In the genomic region with DNA sequence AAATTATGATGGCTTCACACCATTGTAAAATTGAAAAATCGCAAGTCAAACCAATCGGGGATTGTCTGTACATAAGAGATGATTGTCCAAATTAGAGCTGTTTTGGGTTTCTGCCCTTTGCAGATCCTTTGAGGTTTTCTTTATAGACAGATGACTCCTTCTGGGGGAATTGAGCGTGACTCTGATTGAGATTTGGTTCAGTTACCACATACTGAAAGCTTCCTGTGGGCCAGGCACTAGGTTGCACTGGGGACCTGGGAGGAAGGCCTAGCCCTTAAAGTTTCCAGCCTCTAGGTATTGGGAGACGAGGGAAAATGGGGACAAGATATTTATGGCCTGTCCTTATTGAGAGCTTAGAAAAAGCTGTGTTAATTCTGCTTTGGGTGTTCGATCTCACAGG, we compare ENCODE assay signal across 14 cellular contexts.
"Had no signal": no experiment of that assay in that cellular context is flagged by ENCODE, and none has a peak within 500 bp of the region (broad histone marks: within the 10 kb centered on the region; RNA-seq: fewer than 3 reads in every experiment).

No MANE protein-coding gene starts in this region.

- ATAC-seq: activated T-cell treated with anti-CD3 and anti-CD28 coated beads, Interleukin-2, amount 50 U/mL, for 4 hours; gastroesophageal sphincter; pancreas had no signal

- H3K27me3 ChIP-seq: gastroesophageal sphincter, pancreas, stomach had no signal

- H3K9me3 Mint-ChIP-seq: activated T-cell treated with anti-CD3 and anti-CD28 coated beads, Interleukin-2, amount 50 U/mL, for 4 hours; T-helper 2 cell treated with Interferon-gamma antibody and Interleukin-4, amounts not matched to agents 5 μg/mL and 100 μg/mL, for 36 hours had no signal

- FAIRE-seq: keratinocyte, pancreas, urothelium cell line had no signal

- H3K4me3 Mint-ChIP-seq: activated T-cell treated with anti-CD3 and anti-CD28 coated beads, Interleukin-2, amount 50 U/mL, for 4 hours; T-helper 2 cell treated with Interferon-gamma antibody and Interleukin-4, amounts not matched to agents 5 μg/mL and 100 μg/mL, for 36 hours had no signal

- H3K36me3 ChIP-seq: gastroesophageal sphincter, left ventricle myocardium inferior, pancreas, stomach, thoracic aorta had no signal

- DNase-seq: activated CD4-positive, CD25-positive, alpha-beta regulatory T cell treated with anti-CD3 and anti-CD28 coated beads, Interleukin-2, amount 50 U/mL, for 72 hours; activated T-cell treated with anti-CD3 and anti-CD28 coated beads, Interleukin-2, amount 50 U/mL, for 4 hours; central memory CD4-positive, alpha-beta T cell; cortex of kidney; left ventricle myocardium inferior; mesenchymal stem cell; pancreas; stimulated activated CD4-positive, alpha-beta T cell treated with anti-CD3 and anti-CD28 coated beads, Interleukin-2, amount 100 ng/mL, for 48 hours; stomach had no signal

- H3K9me3 ChIP-seq: gastroesophageal sphincter, left ventricle myocardium inferior, pancreas, stomach, thoracic aorta had no signal

- H3K4me3 ChIP-seq: gastroesophageal sphincter, left ventricle myocardium inferior, pancreas, stomach, thoracic aorta had no signal

- H3K27ac Mint-ChIP-seq: T-helper 2 cell treated with Interferon-gamma antibody and Interleukin-4, amounts not matched to agents 5 μg/mL and 100 μg/mL, for 36 hours had no signal

- H3K27ac ChIP-seq: gastroesophageal sphincter, left ventricle myocardium inferior, pancreas, stomach, thoracic aorta had no signal
